In the genomic region with DNA sequence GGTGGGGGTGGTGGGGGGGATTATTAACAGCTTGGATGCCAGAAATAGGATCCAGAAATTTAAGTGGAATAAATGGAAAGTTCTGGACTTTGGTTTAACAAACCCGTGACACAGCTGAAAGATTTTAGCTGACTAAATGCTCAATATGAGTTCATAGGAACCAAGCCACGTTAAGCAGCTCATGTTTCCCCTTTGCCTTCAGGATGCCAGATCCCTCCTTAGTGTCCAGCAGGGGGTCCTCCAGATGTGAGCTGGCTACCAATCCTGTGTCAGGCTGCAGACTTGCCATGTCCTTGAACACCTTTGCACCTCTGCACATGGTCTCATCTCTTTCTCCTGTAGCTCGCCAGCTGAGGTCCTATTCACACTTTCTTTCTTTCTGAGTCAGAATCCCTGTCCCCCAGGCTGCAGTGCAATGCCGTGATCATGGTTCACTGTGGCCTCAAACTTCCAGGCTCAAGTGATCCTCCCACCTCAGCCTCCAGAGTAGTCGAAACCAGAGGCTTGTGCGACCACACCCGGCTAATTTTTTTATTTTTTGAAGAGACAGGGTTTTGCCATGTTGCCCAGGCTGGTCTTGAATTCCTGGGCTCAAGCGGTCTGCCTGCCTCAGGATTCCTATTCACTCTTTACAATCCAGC, we compare ENCODE assay signal across 16 cellular contexts.
DNase-seq lines count a peak whose midpoint lies in the region; ATAC-seq and TF ChIP-seq lines count a peak whose summit lies in the region.
"Had no signal": no experiment of that assay in that cellular context is flagged by ENCODE, and none has a peak within 500 bp of the region (broad histone marks: within the 10 kb centered on the region; RNA-seq: fewer than 3 reads in every experiment).

No MANE protein-coding gene starts in this region.

- H3K36me3 ChIP-seq in WERI-Rb-1: no peaks in the 10 kb centered on the region
- no peaks in the 10 kb centered on the region for H3K36me3 ChIP-seq in kidney epithelial cell (ENCODE audit: control insufficient read depth, insufficient read depth, low read length)
- H3K36me3 ChIP-seq: BE2C had no signal

- TF ChIP-seq CTCF in WERI-Rb-1 (IDR thresholded peaks at IDR 0.05; ENCODE audit: low read depth, low read length): 0 out of 2 replicates have a peak, but pooled peaks have one; percentile 23
- peak; percentile 13 for TF ChIP-seq CTCF in kidney epithelial cell (IDR thresholded peaks at IDR 0.05; ENCODE audit: insufficient read depth, low read length, poor library complexity, severe bottlenecking)

- WGBS in right cardiac atrium: 84% methylated on average over 8 of the region's 8 CpGs

- ATAC-seq in left ventricle myocardium superior (peak; percentile 10), right cardiac atrium (no peak), GM21528 (IDR thresholded peaks at IDR 0.05; ENCODE audit: low FRiP score, unreplicated experiment) (no peak)

- intact Hi-C loops in left ventricle myocardium superior (cut with micrococcal nuclease) (no loop called here), right cardiac atrium (cut with DNase I) (no loop called here)

- no peaks in the 10 kb centered on the region for H3K27me3 ChIP-seq in right cardiac atrium (ENCODE audit: control insufficient read depth, insufficient read depth)
- H3K27me3 ChIP-seq in WERI-Rb-1 (ENCODE audit: insufficient read depth, low read depth, severe bottlenecking): no peaks in the 10 kb centered on the region
- H3K27me3 ChIP-seq in kidney epithelial cell (ENCODE audit: control insufficient read depth, insufficient read depth, low read length): no peaks in the 10 kb centered on the region
- H3K27me3 ChIP-seq: BE2C had no signal

- H3K4me3 ChIP-seq in right cardiac atrium (ENCODE audit: low read length) (no peak overlapping the region), WERI-Rb-1 (ENCODE audit: low read depth, low read length) (no peak overlapping the region), kidney epithelial cell (ENCODE audit: low read depth, low read length) (no peak overlapping the region)

- no peak overlapping the region for H3K27ac ChIP-seq in right cardiac atrium (ENCODE audit: low read length)
- H3K27ac ChIP-seq in WERI-Rb-1: no peak overlapping the region
- H3K27ac ChIP-seq: parathyroid adenoma had no signal

- DNase-seq in left ventricle myocardium superior: no peak
- no peak for DNase-seq in right cardiac atrium
- no peak for DNase-seq in WERI-Rb-1
- no peak for DNase-seq in kidney epithelial cell (ENCODE audit: low read depth)
- no peak for DNase-seq in DMS79 (lab: John Stamatoyannopoulos, UW)
- no peak for DNase-seq in activated CD4-positive, alpha-beta T cell treated with anti-CD3 and anti-CD28 coated beads, Interleukin-2, amount 50 U/mL, for 4 hours
- DNase-seq in NCI-H345 (lab: John Stamatoyannopoulos, UW): no peak
- DNase-seq: activated CD4-positive, CD25-positive, alpha-beta regulatory T cell; BE2C; cortex of kidney; DMS53; NCI-H1092; NCI-H226; stimulated activated CD4-positive, alpha-beta T cell treated with anti-CD3 and anti-CD28 coated beads, Interleukin-15, amount 100 ng/mL, for 24 hours had no signal

- H3K9me3 ChIP-seq in right cardiac atrium (ENCODE audit: control insufficient read depth, low read length): no peaks in the 10 kb centered on the region
- H3K9me3 ChIP-seq in WERI-Rb-1 (ENCODE audit: severe bottlenecking): no peaks in the 10 kb centered on the region
- H3K9me3 ChIP-seq: BE2C had no signal

- no peaks in the 10 kb centered on the region for H3K4me1 ChIP-seq in right cardiac atrium (ENCODE audit: control insufficient read depth, insufficient read depth, low read length)
- H3K4me1 ChIP-seq: BE2C, parathyroid adenoma had no signal
